17 cellular contexts compared by ENCODE assay signal in the genomic region with DNA sequence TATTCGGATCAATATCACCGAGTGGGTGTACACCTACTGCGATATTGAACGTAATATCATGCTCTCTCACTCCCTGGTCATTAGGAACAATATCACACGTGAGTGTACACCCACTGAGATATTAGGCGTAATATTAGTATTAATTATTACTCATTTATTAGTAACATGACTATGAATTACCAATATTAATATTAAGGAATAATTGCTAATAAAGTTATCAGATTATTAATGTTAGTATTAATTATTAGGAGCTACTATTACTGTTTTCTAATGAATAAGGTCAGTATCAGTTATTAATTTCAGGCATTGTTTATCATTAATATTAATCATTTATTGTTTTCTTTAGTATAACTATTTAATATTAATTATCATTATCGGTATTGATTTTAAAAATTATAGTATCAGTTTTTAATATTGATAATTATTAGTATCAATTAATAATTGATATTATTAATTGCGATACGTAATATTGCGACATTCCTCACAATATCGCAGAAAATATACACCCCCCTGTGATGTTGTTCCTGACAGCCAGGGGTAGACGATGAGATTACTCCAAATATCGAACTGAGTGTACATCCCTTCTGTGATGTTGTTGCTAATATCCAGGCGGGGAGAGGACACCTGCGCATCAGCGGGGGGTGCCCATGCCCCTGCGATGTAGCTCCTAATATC.
DNase-seq lines count a peak whose midpoint lies in the region; ATAC-seq, FAIRE-seq and TF ChIP-seq lines count a peak whose summit lies in the region.
"Had no signal": no experiment of that assay in that cellular context is flagged by ENCODE, and none has a peak within 500 bp of the region (broad histone marks: within the 10 kb centered on the region; RNA-seq: fewer than 3 reads in every experiment).

No MANE protein-coding gene starts in this region.

- H3K4me1 ChIP-seq in ascending aorta = no peaks in the 10 kb centered on the region
- H3K4me1 ChIP-seq: A549, BE2C had no signal

- CTCF ChIA-PET in WTC11 (lab: Charles Lee) = no interaction called here

- H3K27ac ChIP-seq in coronary artery = no peak overlapping the region
- H3K27ac ChIP-seq in ascending aorta = no peak overlapping the region
- H3K27ac ChIP-seq: A549, C4-2B had no signal

- no peaks in the 10 kb centered on the region for H3K9me3 Mint-ChIP-seq in WTC11
- H3K9me3 Mint-ChIP-seq: CD4-positive, alpha-beta memory T cell; H9 had no signal

- POLR2A ChIA-PET in WTC11 (lab: Charles Lee) = no interaction called here

- H3K4me3 Mint-ChIP-seq in WTC11 = no peak overlapping the region
- H3K4me3 Mint-ChIP-seq: CD4-positive, alpha-beta memory T cell; H9 had no signal

- no peak for ATAC-seq in WTC11
- ATAC-seq: A549 had no signal

- H3K27ac Mint-ChIP-seq in WTC11 = no peak overlapping the region
- H3K27ac Mint-ChIP-seq: CD4-positive, alpha-beta memory T cell; H9 had no signal

- H3K9me3 ChIP-seq in ascending aorta = no peaks in the 10 kb centered on the region
- H3K9me3 ChIP-seq: A549, BE2C had no signal

- peak; percentile 62 for FAIRE-seq in G401.6 (lab: Jason Lieb, UNC)
- FAIRE-seq in islet of Langerhans (lab: Jason Lieb, UNC) = peak; percentile 17
- FAIRE-seq: A549, GM12892 had no signal

- TF ChIP-seq CTCF in WTC11 (IDR thresholded peaks at IDR 0.05) (no peak), coronary artery (IDR thresholded peaks at IDR 0.05) (no peak), ascending aorta (IDR thresholded peaks at IDR 0.05) (no peak)

- H3K4me3 ChIP-seq in coronary artery (no peak overlapping the region), ascending aorta (no peak overlapping the region)
- H3K4me3 ChIP-seq: A549 had no signal

- DNase-seq in WTC11 (ENCODE audit: low spot score) (no peak), NCI-H2029 treated with DMSO at 0.1 percent for 48 hours (lab: John Stamatoyannopoulos, UW) (no peak), coronary artery (ENCODE audit: low spot score) (no peak), ascending aorta (ENCODE audit: low spot score in 2 of 2) (no peak)
- no peak for DNase-seq in stimulated activated CD4-positive, alpha-beta T cell treated with anti-CD3 and anti-CD28 coated beads, Interleukin-2, amount 100 ng/mL, for 24 hours
- DNase-seq: BE2C; CD4-positive, alpha-beta memory T cell; DMS79; EL; GDM1; GOT3; H9 had no signal

- H3K4me1 Mint-ChIP-seq in WTC11 = no peaks in the 10 kb centered on the region
- H3K4me1 Mint-ChIP-seq: CD4-positive, alpha-beta memory T cell had no signal

- no peaks in the 10 kb centered on the region for H3K36me3 Mint-ChIP-seq in WTC11
- H3K36me3 Mint-ChIP-seq: CD4-positive, alpha-beta memory T cell had no signal

- intact Hi-C loops in ascending aorta (cut with DNase I) = no loop called here

- H3K27me3 ChIP-seq in ascending aorta = no peaks in the 10 kb centered on the region
- H3K27me3 ChIP-seq: BE2C had no signal

- no peaks in the 10 kb centered on the region for H3K27me3 Mint-ChIP-seq in WTC11 (ENCODE audit: low read depth)

- no peaks in the 10 kb centered on the region for H3K36me3 ChIP-seq in ascending aorta
- H3K36me3 ChIP-seq: BE2C had no signal

TF ChIP-seq in WTC11, 78 proteins besides CTCF, POLR2A, EP300 and RAD21:
- TF ChIP-seq ERG (CRISPR knock-in tag; IDR thresholded peaks at IDR 0.05) (no peak), HMGA2 (CRISPR knock-in tag; IDR thresholded peaks at IDR 0.05) (peak; percentile 27; the same call in 1 of the 2 replicates)
